In the genomic region with DNA sequence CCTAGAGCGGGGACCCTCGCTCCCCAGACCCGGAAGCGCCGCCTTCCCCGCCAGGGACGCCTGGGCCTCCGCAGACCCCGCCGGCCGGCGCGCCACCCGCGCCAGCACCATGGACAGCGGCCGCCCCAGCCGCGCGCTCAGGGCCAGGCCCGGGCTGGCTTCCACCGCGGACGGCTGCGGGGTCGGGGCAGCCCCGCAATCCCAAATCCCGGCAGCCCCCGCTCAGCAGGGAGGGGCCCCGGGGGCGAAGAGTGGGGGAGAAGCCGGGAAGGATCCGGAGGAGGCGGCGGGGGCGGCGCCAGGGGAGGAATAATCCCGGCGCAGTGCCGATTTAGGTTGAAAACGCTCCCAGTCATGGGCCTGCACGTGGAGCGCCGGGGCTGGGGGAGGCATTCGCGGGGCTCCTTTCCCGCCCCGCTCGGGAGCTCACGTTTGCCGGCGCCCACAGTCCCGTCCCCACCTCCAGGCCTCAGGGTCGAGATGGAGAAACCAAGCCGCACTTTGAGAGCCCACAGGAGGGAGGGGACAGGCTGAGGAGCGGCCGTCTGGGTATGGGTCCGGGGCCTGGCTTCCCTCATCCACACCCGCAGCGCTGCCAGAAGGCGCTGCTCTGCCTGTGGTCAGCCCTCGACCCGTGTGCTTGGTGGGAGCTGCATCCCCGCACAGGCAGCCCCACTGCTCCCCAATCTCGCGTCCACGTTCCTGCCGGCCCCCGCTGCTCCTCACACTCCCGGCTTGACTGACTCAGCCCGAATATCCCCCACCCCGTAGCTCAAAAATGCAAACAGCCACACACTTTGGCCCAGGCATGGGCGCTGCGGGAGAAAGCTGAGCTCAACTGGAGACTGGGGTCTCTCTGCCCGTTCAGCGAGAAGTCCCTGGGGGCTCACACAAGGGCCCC, we compare ENCODE assay signal across 10 cellular contexts. TPM values are rescaled to one million over a fixed set of nuclear protein-coding genes. Genes with fewer than 3 reads are reported as not detected.
DNase-seq lines count a peak whose midpoint lies in the region; ATAC-seq lines count a peak whose summit lies in the region.
"Had no signal": no experiment of that assay in that cellular context is flagged by ENCODE, and none has a peak within 500 bp of the region (broad histone marks: within the 10 kb centered on the region; RNA-seq: fewer than 3 reads in every experiment).

No MANE protein-coding gene starts in this region.

- H3K27me3 Mint-ChIP-seq in activated T-helper 17 cell treated with anti-CD3 and anti-CD28 coated beads, Interleukin-2, amount 50 U/mL, for 72 hours = peaks cover 4% of the 10 kb centered on the region

- H3K4me1 Mint-ChIP-seq in activated T-helper 17 cell treated with anti-CD3 and anti-CD28 coated beads, Interleukin-2, amount 50 U/mL, for 72 hours = no peaks in the 10 kb centered on the region
- H3K4me1 Mint-ChIP-seq: CD14-positive monocyte had no signal

- peak; percentile 41 for ATAC-seq in activated T-helper 17 cell treated with anti-CD3 and anti-CD28 coated beads, Interleukin-2, amount 50 U/mL, for 72 hours (replicated peaks)
- ATAC-seq in GM21367 (IDR thresholded peaks at IDR 0.05; ENCODE audit: unreplicated experiment) (no peak), GM21576 (IDR thresholded peaks at IDR 0.05; ENCODE audit: unreplicated experiment) (no peak), HG02970 (IDR thresholded peaks at IDR 0.05; ENCODE audit: low FRiP score, unreplicated experiment) (no peak), HG03159 (IDR thresholded peaks at IDR 0.05; ENCODE audit: unreplicated experiment) (no peak)

- H3K36me3 Mint-ChIP-seq in activated T-helper 17 cell treated with anti-CD3 and anti-CD28 coated beads, Interleukin-2, amount 50 U/mL, for 72 hours (ENCODE audit: low read depth) = no peaks in the 10 kb centered on the region
- H3K36me3 Mint-ChIP-seq: CD14-positive monocyte had no signal

- no peak overlapping the region for H3K4me3 Mint-ChIP-seq in activated T-helper 17 cell treated with anti-CD3 and anti-CD28 coated beads, Interleukin-2, amount 50 U/mL, for 72 hours

- DNase-seq in stimulated activated CD4-positive, alpha-beta T cell treated with anti-CD3 and anti-CD28 coated beads, Interleukin-2, amount 100 ng/mL, for 24 hours = peak; percentile 58 to 66
- no peak for DNase-seq in stimulated activated CD4-positive, alpha-beta T cell treated with anti-CD3 and anti-CD28 coated beads, Interleukin-15, amount 100 ng/mL, for 24 hours
- DNase-seq in left kidney (ENCODE audit: low read depth, low spot score) = peak; percentile 81
- DNase-seq: NCI-H446 had no signal

- no peak overlapping the region for H3K27ac Mint-ChIP-seq in activated T-helper 17 cell treated with anti-CD3 and anti-CD28 coated beads, Interleukin-2, amount 50 U/mL, for 72 hours
- H3K27ac Mint-ChIP-seq: CD14-positive monocyte had no signal

- no peaks in the 10 kb centered on the region for H3K9me3 Mint-ChIP-seq in activated T-helper 17 cell treated with anti-CD3 and anti-CD28 coated beads, Interleukin-2, amount 50 U/mL, for 72 hours

RNA-seq across cellular contexts. Expression of gene FBXL16, which starts 4.7 kb away (rescaled TPM):
- 10 to 100 TPM in 1 of 2 donors, 1 to 10 TPM in 1; 6.4 to 23.6 TPM for total RNA-seq in activated T-helper 17 cell treated with anti-CD3 and anti-CD28 coated beads, Interleukin-2, amount 50 U/mL, for 72 hours

RNA-seq across cellular contexts. Expression of gene WDR24, which starts 10.7 kb away (rescaled TPM):
- 10 to 100 TPM; 15.6 to 18.7 TPM for total RNA-seq in activated T-helper 17 cell treated with anti-CD3 and anti-CD28 coated beads, Interleukin-2, amount 50 U/mL, for 72 hours

RNA-seq across cellular contexts. Expression of gene METRN, which starts 14.0 kb away (rescaled TPM):
- total RNA-seq in activated T-helper 17 cell treated with anti-CD3 and anti-CD28 coated beads, Interleukin-2, amount 50 U/mL, for 72 hours = 1 to 10 TPM; 4.5 to 8.4 TPM

RNA-seq across cellular contexts. Expression of gene JMJD8, which starts 16.8 kb away (rescaled TPM):
- 10 to 100 TPM; 16.8 to 26.8 TPM for total RNA-seq in activated T-helper 17 cell treated with anti-CD3 and anti-CD28 coated beads, Interleukin-2, amount 50 U/mL, for 72 hours

RNA-seq across cellular contexts. Expression of gene ANTKMT, which starts 20.0 kb away (rescaled TPM):
- 10 to 100 TPM; 13.5 to 22.4 TPM for total RNA-seq in activated T-helper 17 cell treated with anti-CD3 and anti-CD28 coated beads, Interleukin-2, amount 50 U/mL, for 72 hours
